In genomic region chr9:116190595-116190994, GRCh38 we compare ENCODE assay signal across 16 cellular contexts. TPM values are rescaled to one million over a fixed set of nuclear protein-coding genes. Genes with fewer than 3 reads are reported as not detected.
"Had no signal": no experiment of that assay in that cellular context is flagged by ENCODE, and none has a peak within 500 bp of the region (broad histone marks: within the 10 kb centered on the region; RNA-seq: fewer than 3 reads in every experiment).

No MANE protein-coding gene starts in this region.

- H3K9me3 ChIP-seq: heart right ventricle, lower lobe of right lung, prostate gland, suprapubic skin, upper lobe of left lung had no signal

- H3K4me1 ChIP-seq: heart right ventricle, lower lobe of right lung, prostate gland, suprapubic skin, upper lobe of left lung had no signal

- H3K36me3 ChIP-seq: lower lobe of right lung, prostate gland, suprapubic skin, upper lobe of left lung had no signal

- ATAC-seq: activated CD8-positive, alpha-beta T cell treated with anti-CD3 and anti-CD28 coated beads, Interleukin-2, amount 10 ng/mL, durations not matched to agents 7 days and 5 days; heart right ventricle; naive thymus-derived CD4-positive, alpha-beta T cell; sciatic nerve; T-cell had no signal

- H3K27me3 ChIP-seq: heart right ventricle, suprapubic skin, upper lobe of left lung had no signal

- DNase-seq: activated CD4-positive, alpha-beta T cell treated with anti-CD3 and anti-CD28 coated beads for 4 hours; activated CD8-positive, alpha-beta memory T cell treated with anti-CD3 and anti-CD28 coated beads, Interleukin-2, amount 50 U/mL, for 48 hours; activated CD8-positive, alpha-beta T cell treated with anti-CD3 and anti-CD28 coated beads, Interleukin-2, amount 10 ng/mL, durations not matched to agents 7 days and 5 days; activated naive CD8-positive, alpha-beta T cell treated with anti-CD3 and anti-CD28 coated beads, Interleukin-2, amount 10 ng/mL, durations not matched to agents 7 days and 5 days; anterior cingulate cortex; dorsolateral prefrontal cortex; heart right ventricle; lower lobe of right lung; naive thymus-derived CD4-positive, alpha-beta T cell; stimulated activated CD4-positive, alpha-beta T cell treated with anti-CD3 and anti-CD28 coated beads, Interleukin-12 subunit alpha, Interleukin-12 subunit beta, amount 100 ng/mL, for 4 hours; stimulated activated naive CD4-positive, alpha-beta T cell treated with Interleukin-2 at 50 U/mL for 16 hours; T-cell; upper lobe of left lung had no signal

- H3K4me3 ChIP-seq: dorsolateral prefrontal cortex, heart right ventricle, lower lobe of right lung, prostate gland, suprapubic skin, upper lobe of left lung had no signal

- H3K27ac ChIP-seq: dorsolateral prefrontal cortex, heart right ventricle, lower lobe of right lung, prostate gland, suprapubic skin, upper lobe of left lung had no signal

RNA-seq across cellular contexts. Expression of gene PAPPA, which starts 37.0 kb away (rescaled TPM):
- total RNA-seq: activated CD8-positive, alpha-beta T cell treated with anti-CD3 and anti-CD28 coated beads, Interleukin-2, amount 10 ng/mL, durations not matched to agents 7 days and 5 days; activated naive CD8-positive, alpha-beta T cell treated with anti-CD3 and anti-CD28 coated beads, Interleukin-2, amount 10 ng/mL, durations not matched to agents 7 days and 5 days had no signal
